ENCODE assay signal across 2 cellular contexts in the genomic region with DNA sequence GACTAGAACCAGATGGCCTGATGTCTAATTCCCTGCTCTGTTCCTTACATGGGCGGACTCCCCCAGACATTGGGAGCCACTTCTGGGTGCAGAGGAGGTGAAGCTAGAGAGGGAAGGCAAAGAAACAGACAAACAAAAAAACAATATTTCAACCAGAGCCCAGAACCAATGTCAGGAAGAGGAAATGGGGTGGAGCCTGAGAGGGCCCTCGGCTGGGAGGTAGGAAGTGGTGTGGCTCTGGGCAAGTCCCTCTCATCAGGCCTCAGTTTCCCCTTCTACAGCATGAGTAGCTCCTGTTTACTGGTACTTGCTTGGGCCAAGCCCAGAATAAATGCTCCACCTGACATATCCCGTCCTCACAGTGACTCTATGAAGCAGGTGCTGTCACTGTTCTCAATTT.
TF ChIP-seq lines count a peak whose summit lies in the region.

No MANE protein-coding gene starts in this region.

TF ChIP-seq in liver, 16 proteins besides CTCF, POLR2A, EP300 and RAD21:
- TF ChIP-seq, protein P1, sequence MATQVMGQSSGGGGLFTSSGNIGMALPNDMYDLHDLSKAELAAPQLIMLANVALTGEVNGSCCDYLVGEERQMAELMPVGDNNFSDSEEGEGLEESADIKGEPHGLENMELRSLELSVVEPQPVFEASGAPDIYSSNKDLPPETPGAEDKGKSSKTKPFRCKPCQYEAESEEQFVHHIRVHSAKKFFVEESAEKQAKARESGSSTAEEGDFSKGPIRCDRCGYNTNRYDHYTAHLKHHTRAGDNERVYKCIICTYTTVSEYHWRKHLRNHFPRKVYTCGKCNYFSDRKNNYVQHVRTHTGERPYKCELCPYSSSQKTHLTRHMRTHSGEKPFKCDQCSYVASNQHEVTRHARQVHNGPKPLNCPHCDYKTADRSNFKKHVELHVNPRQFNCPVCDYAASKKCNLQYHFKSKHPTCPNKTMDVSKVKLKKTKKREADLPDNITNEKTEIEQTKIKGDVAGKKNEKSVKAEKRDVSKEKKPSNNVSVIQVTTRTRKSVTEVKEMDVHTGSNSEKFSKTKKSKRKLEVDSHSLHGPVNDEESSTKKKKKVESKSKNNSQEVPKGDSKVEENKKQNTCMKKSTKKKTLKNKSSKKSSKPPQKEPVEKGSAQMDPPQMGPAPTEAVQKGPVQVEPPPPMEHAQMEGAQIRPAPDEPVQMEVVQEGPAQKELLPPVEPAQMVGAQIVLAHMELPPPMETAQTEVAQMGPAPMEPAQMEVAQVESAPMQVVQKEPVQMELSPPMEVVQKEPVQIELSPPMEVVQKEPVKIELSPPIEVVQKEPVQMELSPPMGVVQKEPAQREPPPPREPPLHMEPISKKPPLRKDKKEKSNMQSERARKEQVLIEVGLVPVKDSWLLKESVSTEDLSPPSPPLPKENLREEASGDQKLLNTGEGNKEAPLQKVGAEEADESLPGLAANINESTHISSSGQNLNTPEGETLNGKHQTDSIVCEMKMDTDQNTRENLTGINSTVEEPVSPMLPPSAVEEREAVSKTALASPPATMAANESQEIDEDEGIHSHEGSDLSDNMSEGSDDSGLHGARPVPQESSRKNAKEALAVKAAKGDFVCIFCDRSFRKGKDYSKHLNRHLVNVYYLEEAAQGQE (IDR thresholded peaks at IDR 0.05) = no peak
- no peak for TF ChIP-seq YY1 (IDR thresholded peaks at IDR 0.05)
- no peak for TF ChIP-seq HNF4G (IDR thresholded peaks at IDR 0.05)
- TF ChIP-seq GABPA (IDR thresholded peaks at IDR 0.05 in 1 of 2, conservative IDR thresholded peaks at IDR 0.05 in 1 of 2) = no peak
- TF ChIP-seq, protein P2, sequence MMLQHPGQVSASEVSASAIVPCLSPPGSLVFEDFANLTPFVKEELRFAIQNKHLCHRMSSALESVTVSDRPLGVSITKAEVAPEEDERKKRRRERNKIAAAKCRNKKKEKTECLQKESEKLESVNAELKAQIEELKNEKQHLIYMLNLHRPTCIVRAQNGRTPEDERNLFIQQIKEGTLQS (IDR thresholded peaks at IDR 0.05) = no peak
- no peak for TF ChIP-seq EGR1 (IDR thresholded peaks at IDR 0.05; ENCODE audit: low read depth in 2 of 2)
- no peak for TF ChIP-seq HNF4A (conservative IDR thresholded peaks at IDR 0.05)
- TF ChIP-seq NR2F2 (IDR thresholded peaks at IDR 0.05) = no peak
- no peak for TF ChIP-seq RXRA (IDR thresholded peaks at IDR 0.05)
- no peak for TF ChIP-seq SP1 (IDR thresholded peaks at IDR 0.05)
- TF ChIP-seq TAF1 (conservative IDR thresholded peaks at IDR 0.05) = no peak
- TF ChIP-seq, protein P3, sequence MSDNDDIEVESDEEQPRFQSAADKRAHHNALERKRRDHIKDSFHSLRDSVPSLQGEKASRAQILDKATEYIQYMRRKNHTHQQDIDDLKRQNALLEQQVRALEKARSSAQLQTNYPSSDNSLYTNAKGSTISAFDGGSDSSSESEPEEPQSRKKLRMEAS (IDR thresholded peaks at IDR 0.05) = no peak
- no peak for TF ChIP-seq JUND (IDR thresholded peaks at IDR 0.05)
- TF ChIP-seq FOXA1 (IDR thresholded peaks at IDR 0.05) = no peak
- no peak for TF ChIP-seq FOXA2 (IDR thresholded peaks at IDR 0.05)
- TF ChIP-seq, protein P4, sequence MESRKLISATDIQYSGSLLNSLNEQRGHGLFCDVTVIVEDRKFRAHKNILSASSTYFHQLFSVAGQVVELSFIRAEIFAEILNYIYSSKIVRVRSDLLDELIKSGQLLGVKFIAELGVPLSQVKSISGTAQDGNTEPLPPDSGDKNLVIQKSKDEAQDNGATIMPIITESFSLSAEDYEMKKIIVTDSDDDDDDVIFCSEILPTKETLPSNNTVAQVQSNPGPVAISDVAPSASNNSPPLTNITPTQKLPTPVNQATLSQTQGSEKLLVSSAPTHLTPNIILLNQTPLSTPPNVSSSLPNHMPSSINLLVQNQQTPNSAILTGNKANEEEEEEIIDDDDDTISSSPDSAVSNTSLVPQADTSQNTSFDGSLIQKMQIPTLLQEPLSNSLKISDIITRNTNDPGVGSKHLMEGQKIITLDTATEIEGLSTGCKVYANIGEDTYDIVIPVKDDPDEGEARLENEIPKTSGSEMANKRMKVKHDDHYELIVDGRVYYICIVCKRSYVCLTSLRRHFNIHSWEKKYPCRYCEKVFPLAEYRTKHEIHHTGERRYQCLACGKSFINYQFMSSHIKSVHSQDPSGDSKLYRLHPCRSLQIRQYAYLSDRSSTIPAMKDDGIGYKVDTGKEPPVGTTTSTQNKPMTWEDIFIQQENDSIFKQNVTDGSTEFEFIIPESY (IDR thresholded peaks at IDR 0.05) = no peak

TF ChIP-seq in HepG2, 621 proteins besides CTCF, POLR2A, EP300 and RAD21:
- TF ChIP-seq, protein P5, sequence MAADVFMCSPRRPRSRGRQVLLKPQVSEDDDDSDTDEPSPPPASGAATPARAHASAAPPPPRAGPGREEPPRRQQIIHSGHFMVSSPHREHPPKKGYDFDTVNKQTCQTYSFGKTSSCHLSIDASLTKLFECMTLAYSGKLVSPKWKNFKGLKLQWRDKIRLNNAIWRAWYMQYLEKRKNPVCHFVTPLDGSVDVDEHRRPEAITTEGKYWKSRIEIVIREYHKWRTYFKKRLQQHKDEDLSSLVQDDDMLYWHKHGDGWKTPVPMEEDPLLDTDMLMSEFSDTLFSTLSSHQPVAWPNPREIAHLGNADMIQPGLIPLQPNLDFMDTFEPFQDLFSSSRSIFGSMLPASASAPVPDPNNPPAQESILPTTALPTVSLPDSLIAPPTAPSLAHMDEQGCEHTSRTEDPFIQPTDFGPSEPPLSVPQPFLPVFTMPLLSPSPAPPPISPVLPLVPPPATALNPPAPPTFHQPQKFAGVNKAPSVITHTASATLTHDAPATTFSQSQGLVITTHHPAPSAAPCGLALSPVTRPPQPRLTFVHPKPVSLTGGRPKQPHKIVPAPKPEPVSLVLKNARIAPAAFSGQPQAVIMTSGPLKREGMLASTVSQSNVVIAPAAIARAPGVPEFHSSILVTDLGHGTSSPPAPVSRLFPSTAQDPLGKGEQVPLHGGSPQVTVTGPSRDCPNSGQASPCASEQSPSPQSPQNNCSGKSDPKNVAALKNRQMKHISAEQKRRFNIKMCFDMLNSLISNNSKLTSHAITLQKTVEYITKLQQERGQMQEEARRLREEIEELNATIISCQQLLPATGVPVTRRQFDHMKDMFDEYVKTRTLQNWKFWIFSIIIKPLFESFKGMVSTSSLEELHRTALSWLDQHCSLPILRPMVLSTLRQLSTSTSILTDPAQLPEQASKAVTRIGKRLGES (CRISPR knock-in tag; IDR thresholded peaks at IDR 0.05; ENCODE audit: borderline replicate concordance) = no peak
- no peak for TF ChIP-seq ZSCAN12 (CRISPR knock-in tag; IDR thresholded peaks at IDR 0.05)
